Comparison of ENCODE assay signal across 1 cellular context in the genomic region with DNA sequence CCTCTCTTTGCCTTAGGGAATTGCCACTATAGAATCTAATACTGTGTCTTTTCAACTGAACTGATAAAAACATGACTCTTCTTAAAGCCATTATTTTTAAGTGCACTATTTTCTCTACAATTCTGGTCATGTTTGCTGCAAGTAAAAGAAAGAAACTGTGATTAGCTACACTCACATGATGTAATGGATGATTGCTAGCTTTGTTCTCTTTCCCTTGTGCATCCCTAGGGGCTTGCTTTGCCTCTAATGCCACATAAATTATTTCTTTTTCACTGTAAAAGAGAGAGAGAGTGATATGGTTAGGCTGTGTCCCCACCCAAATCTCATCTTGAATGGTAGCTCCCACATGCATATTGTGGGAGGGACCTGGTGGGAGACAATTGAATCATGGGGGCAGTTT.
TF ChIP-seq lines count a peak whose summit lies in the region.

No MANE protein-coding gene starts in this region.

TF ChIP-seq in GM23338, 12 proteins besides CTCF, POLR2A, EP300 and RAD21 (continued from another document):
- TF ChIP-seq, protein P1, sequence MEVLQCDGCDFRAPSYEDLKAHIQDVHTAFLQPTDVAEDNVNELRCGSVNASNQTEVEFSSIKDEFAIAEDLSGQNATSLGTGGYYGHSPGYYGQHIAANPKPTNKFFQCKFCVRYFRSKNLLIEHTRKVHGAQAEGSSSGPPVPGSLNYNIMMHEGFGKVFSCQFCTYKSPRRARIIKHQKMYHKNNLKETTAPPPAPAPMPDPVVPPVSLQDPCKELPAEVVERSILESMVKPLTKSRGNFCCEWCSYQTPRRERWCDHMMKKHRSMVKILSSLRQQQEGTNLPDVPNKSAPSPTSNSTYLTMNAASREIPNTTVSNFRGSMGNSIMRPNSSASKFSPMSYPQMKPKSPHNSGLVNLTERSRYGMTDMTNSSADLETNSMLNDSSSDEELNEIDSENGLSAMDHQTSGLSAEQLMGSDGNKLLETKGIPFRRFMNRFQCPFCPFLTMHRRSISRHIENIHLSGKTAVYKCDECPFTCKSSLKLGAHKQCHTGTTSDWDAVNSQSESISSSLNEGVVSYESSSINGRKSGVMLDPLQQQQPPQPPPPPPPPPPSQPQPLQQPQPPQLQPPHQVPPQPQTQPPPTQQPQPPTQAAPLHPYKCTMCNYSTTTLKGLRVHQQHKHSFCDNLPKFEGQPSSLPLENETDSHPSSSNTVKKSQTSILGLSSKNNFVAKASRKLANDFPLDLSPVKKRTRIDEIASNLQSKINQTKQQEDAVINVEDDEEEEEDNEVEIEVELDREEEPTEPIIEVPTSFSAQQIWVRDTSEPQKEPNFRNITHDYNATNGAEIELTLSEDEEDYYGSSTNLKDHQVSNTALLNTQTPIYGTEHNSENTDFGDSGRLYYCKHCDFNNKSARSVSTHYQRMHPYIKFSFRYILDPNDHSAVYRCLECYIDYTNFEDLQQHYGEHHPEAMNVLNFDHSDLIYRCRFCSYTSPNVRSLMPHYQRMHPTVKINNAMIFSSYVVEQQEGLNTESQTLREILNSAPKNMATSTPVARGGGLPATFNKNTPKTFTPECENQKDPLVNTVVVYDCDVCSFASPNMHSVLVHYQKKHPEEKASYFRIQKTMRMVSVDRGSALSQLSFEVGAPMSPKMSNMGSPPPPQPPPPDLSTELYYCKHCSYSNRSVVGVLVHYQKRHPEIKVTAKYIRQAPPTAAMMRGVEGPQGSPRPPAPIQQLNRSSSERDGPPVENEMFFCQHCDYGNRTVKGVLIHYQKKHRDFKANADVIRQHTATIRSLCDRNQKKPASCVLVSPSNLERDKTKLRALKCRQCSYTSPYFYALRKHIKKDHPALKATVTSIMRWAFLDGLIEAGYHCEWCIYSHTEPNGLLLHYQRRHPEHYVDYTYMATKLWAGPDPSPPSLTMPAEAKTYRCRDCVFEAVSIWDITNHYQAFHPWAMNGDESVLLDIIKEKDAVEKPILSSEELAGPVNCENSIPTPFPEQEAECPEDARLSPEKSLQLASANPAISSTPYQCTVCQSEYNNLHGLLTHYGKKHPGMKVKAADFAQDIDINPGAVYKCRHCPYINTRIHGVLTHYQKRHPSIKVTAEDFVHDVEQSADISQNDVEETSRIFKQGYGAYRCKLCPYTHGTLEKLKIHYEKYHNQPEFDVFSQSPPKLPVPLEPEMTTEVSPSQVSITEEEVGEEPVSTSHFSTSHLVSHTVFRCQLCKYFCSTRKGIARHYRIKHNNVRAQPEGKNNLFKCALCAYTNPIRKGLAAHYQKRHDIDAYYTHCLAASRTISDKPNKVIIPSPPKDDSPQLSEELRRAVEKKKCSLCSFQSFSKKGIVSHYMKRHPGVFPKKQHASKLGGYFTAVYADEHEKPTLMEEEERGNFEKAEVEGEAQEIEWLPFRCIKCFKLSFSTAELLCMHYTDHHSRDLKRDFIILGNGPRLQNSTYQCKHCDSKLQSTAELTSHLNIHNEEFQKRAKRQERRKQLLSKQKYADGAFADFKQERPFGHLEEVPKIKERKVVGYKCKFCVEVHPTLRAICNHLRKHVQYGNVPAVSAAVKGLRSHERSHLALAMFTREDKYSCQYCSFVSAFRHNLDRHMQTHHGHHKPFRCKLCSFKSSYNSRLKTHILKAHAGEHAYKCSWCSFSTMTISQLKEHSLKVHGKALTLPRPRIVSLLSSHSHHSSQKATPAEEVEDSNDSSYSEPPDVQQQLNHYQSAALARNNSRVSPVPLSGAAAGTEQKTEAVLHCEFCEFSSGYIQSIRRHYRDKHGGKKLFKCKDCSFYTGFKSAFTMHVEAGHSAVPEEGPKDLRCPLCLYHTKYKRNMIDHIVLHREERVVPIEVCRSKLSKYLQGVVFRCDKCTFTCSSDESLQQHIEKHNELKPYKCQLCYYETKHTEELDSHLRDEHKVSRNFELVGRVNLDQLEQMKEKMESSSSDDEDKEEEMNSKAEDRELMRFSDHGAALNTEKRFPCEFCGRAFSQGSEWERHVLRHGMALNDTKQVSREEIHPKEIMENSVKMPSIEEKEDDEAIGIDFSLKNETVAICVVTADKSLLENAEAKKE (CRISPR knock-in tag; IDR thresholded peaks at IDR 0.05): no peak
- TF ChIP-seq NANOG (IDR thresholded peaks at IDR 0.05; ENCODE audit: borderline replicate concordance): no peak
